ENCODE assay signal across 37 cellular contexts in the genomic region with DNA sequence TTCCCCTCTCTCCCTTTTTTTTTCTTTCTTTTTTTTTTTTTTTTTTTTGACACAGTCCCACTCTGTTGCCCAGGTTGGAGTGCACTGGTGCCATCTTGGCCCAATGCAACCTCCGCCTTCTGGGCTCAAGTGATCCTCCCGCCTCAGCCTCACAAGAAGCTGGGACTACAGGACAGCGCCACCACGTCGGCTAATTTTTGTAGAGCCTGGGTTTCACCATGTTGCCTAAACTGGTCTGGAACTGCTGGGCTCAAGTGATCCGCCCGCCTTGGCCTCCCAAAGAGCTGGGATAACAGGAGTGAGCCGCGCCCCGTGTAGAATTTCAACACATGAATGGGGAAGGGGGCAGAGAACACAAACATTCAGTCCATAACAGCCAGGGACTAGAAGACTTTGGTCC.
"Had no signal": no experiment of that assay in that cellular context is flagged by ENCODE, and none has a peak within 500 bp of the region (broad histone marks: within the 10 kb centered on the region; RNA-seq: fewer than 3 reads in every experiment).

No MANE protein-coding gene starts in this region.

- ATAC-seq: activated CD8-positive, alpha-beta T cell treated with anti-CD3 and anti-CD28 coated beads for 36 hours; activated naive CD4-positive, alpha-beta T cell treated with anti-CD3 and anti-CD28 coated beads, Interleukin-2, amount 50 U/mL, for 72 hours; activated T-cell treated with anti-CD3 and anti-CD28 coated beads, Interleukin-2, amount 50 U/mL, for 4 hours; activated T-cell treated with anti-CD3 and anti-CD28 coated beads, Interleukin-2, amount 50 U/mL, for 72 hours; activated T-helper 17 cell treated with anti-CD3 and anti-CD28 coated beads, Interleukin-2, amount 50 U/mL, for 72 hours had no signal

- H3K36me3 ChIP-seq: adrenal gland, ascending aorta, cardiac muscle cell had no signal

- H3K4me3 ChIP-seq: adrenal gland, ascending aorta, cardiac muscle cell had no signal

- DNase-seq: activated B cell treated with CpG ODN at 0.5 μM for 24 hours; activated CD4-positive, alpha-beta memory T cell treated with anti-CD3 and anti-CD28 coated beads for 36 hours; activated CD4-positive, alpha-beta T cell treated with anti-CD3 and anti-CD28 coated beads for 4 hours; activated CD4-positive, alpha-beta T cell treated with anti-CD3 and anti-CD28 coated beads, Interleukin-2, amount 10 ng/mL, durations not matched to agents 24 days and 14 days; activated CD4-positive, alpha-beta T cell treated with anti-CD3 and anti-CD28 coated beads, Interleukin-2, amount 50 U/mL, for 1 hour; activated CD4-positive, alpha-beta T cell treated with anti-CD3 and anti-CD28 coated beads, Interleukin-2, amount 50 U/mL, for 4 hours; activated CD4-positive, CD25-positive, alpha-beta regulatory T cell treated with anti-CD3 and anti-CD28 coated beads, Interleukin-2, amount 50 U/mL, for 72 hours; activated CD8-positive, alpha-beta memory T cell treated with anti-CD3 and anti-CD28 coated beads, Interleukin-2, amount 50 U/mL, for 4 hours; activated CD8-positive, alpha-beta T cell treated with anti-CD3 and anti-CD28 coated beads for 36 hours; activated effector memory CD4-positive, alpha-beta T cell treated with anti-CD3 and anti-CD28 coated beads, Interleukin-2, amount 50 U/mL, for 16 hours; activated gamma-delta T cell treated with Interleukin-2 at 50 U/mL for 16 hours; activated naive CD4-positive, alpha-beta T cell; activated naive CD4-positive, alpha-beta T cell treated with anti-CD3 and anti-CD28 coated beads for 36 hours; activated naive CD4-positive, alpha-beta T cell treated with anti-CD3 and anti-CD28 coated beads, Interleukin-2, amount 50 U/mL, for 16 hours; activated naive CD8-positive, alpha-beta T cell treated with anti-CD3 and anti-CD28 coated beads for 36 hours; activated T-cell treated with anti-CD3 and anti-CD28 coated beads for 4 hours; activated T-cell treated with anti-CD3 and anti-CD28 coated beads, Interleukin-2, amount 50 U/mL, for 1 hour; activated T-cell treated with anti-CD3 and anti-CD28 coated beads, Interleukin-2, amount 50 U/mL, for 4 hours; activated T-cell treated with anti-CD3 and anti-CD28 coated beads, Interleukin-2, amount 50 U/mL, for 72 hours; adrenal gland; amniotic stem cell; caudate nucleus; cerebellar nuclear complex; T-helper 2 cell; T-helper 9 cell had no signal

- H3K27ac ChIP-seq: adrenal gland, ascending aorta, cardiac muscle cell, VCaP had no signal

- H3K27me3 Mint-ChIP-seq: activated B cell treated with CpG ODN at 0.5 μM for 24 hours; activated CD4-positive, alpha-beta memory T cell treated with anti-CD3 and anti-CD28 coated beads for 36 hours; activated CD4-positive, alpha-beta T cell treated with anti-CD3 and anti-CD28 coated beads, Interleukin-2, amount 10 ng/mL, durations not matched to agents 24 days and 14 days; activated CD8-positive, alpha-beta T cell treated with anti-CD3 and anti-CD28 coated beads for 36 hours; activated naive CD8-positive, alpha-beta T cell treated with anti-CD3 and anti-CD28 coated beads for 36 hours; activated T-helper 17 cell treated with anti-CD3 and anti-CD28 coated beads, Interleukin-2, amount 50 U/mL, for 72 hours; central memory CD8-positive, alpha-beta T cell had no signal

- H3K4me3 Mint-ChIP-seq: activated CD4-positive, alpha-beta memory T cell treated with anti-CD3 and anti-CD28 coated beads for 36 hours; activated naive CD8-positive, alpha-beta T cell treated with anti-CD3 and anti-CD28 coated beads for 36 hours; activated T-cell treated with anti-CD3 and anti-CD28 coated beads, Interleukin-2, amount 50 U/mL, for 4 hours; activated T-helper 1 cell treated with anti-CD3 and anti-CD28 coated beads, Interleukin-12 subunit alpha, Interleukin-12 subunit beta, Interleukin-2, Interleukin-4 antibody, amounts not matched to agents 30 ng/mL and 10 ng/mL and 1 ng/mL, durations not matched to agents 14 hours and 24 hours and 36 hours; central memory CD8-positive, alpha-beta T cell had no signal

- H3K27ac Mint-ChIP-seq: activated B cell treated with CpG ODN at 0.5 μM for 24 hours; activated CD4-positive, alpha-beta memory T cell treated with anti-CD3 and anti-CD28 coated beads for 36 hours; activated CD4-positive, alpha-beta T cell treated with anti-CD3 and anti-CD28 coated beads, Interleukin-2, amount 10 ng/mL, durations not matched to agents 24 days and 14 days; activated naive CD4-positive, alpha-beta T cell treated with anti-CD3 and anti-CD28 coated beads for 36 hours; activated naive CD4-positive, alpha-beta T cell treated with anti-CD3 and anti-CD28 coated beads, Interleukin-2, amount 50 U/mL, for 72 hours; activated naive CD8-positive, alpha-beta T cell treated with anti-CD3 and anti-CD28 coated beads for 36 hours; activated T-cell treated with anti-CD3 and anti-CD28 coated beads, Interleukin-2, amount 50 U/mL, for 72 hours; activated T-helper 1 cell treated with anti-CD3 and anti-CD28 coated beads, Interleukin-12 subunit alpha, Interleukin-12 subunit beta, Interleukin-2, Interleukin-4 antibody, amounts not matched to agents 30 ng/mL and 10 ng/mL and 1 ng/mL, durations not matched to agents 14 hours and 24 hours and 36 hours; activated T-helper 17 cell treated with anti-CD3 and anti-CD28 coated beads, Interleukin-2, amount 50 U/mL, for 72 hours; T-helper 2 cell treated with Interferon-gamma antibody and Interleukin-4, amounts not matched to agents 5 μg/mL and 100 μg/mL, for 36 hours had no signal

- H3K9me3 ChIP-seq: adrenal gland, ascending aorta had no signal

- H3K9me3 Mint-ChIP-seq: activated B cell treated with CpG ODN at 0.5 μM for 24 hours; activated CD4-positive, alpha-beta memory T cell treated with anti-CD3 and anti-CD28 coated beads for 36 hours; activated CD4-positive, alpha-beta T cell treated with anti-CD3 and anti-CD28 coated beads, Interleukin-2, amount 10 ng/mL, durations not matched to agents 24 days and 14 days; activated CD8-positive, alpha-beta T cell treated with anti-CD3 and anti-CD28 coated beads for 36 hours; activated naive CD4-positive, alpha-beta T cell treated with anti-CD3 and anti-CD28 coated beads for 36 hours; activated naive CD4-positive, alpha-beta T cell treated with anti-CD3 and anti-CD28 coated beads, Interleukin-2, amount 50 U/mL, for 72 hours; activated naive CD8-positive, alpha-beta T cell treated with anti-CD3 and anti-CD28 coated beads for 36 hours; activated T-cell treated with anti-CD3 and anti-CD28 coated beads, Interleukin-2, amount 50 U/mL, for 4 hours; activated T-cell treated with anti-CD3 and anti-CD28 coated beads, Interleukin-2, amount 50 U/mL, for 72 hours; activated T-helper 1 cell treated with anti-CD3 and anti-CD28 coated beads, Interleukin-12 subunit alpha, Interleukin-12 subunit beta, Interleukin-2, Interleukin-4 antibody, amounts not matched to agents 30 ng/mL and 10 ng/mL and 1 ng/mL, durations not matched to agents 14 hours and 24 hours and 36 hours; activated T-helper 17 cell treated with anti-CD3 and anti-CD28 coated beads, Interleukin-2, amount 50 U/mL, for 72 hours; brain; central memory CD8-positive, alpha-beta T cell; T-helper 1 cell treated with Interleukin-12 subunit alpha and Interleukin-12 subunit beta and Interleukin-4 antibody, amounts not matched to agents 30 μg/mL and 1 μg/mL, for 36 hours; T-helper 2 cell treated with Interferon-gamma antibody and Interleukin-4, amounts not matched to agents 5 μg/mL and 100 μg/mL, for 36 hours had no signal

- H3K4me1 ChIP-seq: ascending aorta had no signal

- H3K27me3 ChIP-seq: adrenal gland, ascending aorta, cardiac muscle cell had no signal

- FAIRE-seq: bronchial epithelial cell, TTC549 had no signal
